ENCODE assay signal across 24 cellular contexts in the genomic region with DNA sequence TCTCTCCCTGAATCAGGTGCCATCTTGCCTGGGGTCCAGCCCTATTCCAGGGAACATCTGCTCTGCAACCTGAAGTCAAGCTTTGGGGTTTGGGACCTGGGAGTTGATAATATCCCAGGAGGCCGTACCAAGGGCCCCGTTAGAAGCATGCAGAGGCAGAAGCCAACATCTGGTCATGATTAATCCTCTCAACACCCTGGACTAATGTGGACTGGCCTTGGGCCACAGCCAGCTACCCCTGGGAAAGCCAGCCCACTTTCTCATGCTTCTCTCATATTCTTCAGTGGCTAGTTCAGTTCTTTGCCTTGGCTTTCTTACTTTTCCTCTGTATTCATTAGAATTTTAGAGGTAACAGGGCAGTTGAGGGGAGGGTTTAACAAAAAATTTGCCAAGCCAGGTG.
"Had no signal": no experiment of that assay in that cellular context is flagged by ENCODE, and none has a peak within 500 bp of the region (broad histone marks: within the 10 kb centered on the region; RNA-seq: fewer than 3 reads in every experiment).

No MANE protein-coding gene starts in this region.

- DNase-seq: activated CD8-positive, alpha-beta memory T cell treated with anti-CD3 and anti-CD28 coated beads for 24 hours; activated CD8-positive, alpha-beta memory T cell treated with anti-CD3 and anti-CD28 coated beads, Interleukin-2, amount 50 U/mL, for 4 hours; activated T-cell treated with anti-CD3 and anti-CD28 coated beads, Interleukin-2, amount 50 U/mL, for 24 hours; aorta; caudate nucleus; dorsolateral prefrontal cortex; effector memory CD8-positive, alpha-beta T cell; foreskin keratinocyte; immature natural killer cell; nucleus accumbens; right lobe of liver; stimulated activated CD4-positive, alpha-beta T cell treated with anti-CD3 and anti-CD28 coated beads, Interleukin-2, amount 100 ng/mL, for 48 hours; stimulated activated naive CD4-positive, alpha-beta T cell treated with Interleukin-2 at 50 U/mL for 16 hours; T1000 had no signal

- ATAC-seq: activated naive CD4-positive, alpha-beta T cell treated with anti-CD3 and anti-CD28 coated beads, Interleukin-2, amount 50 U/mL, for 72 hours; activated T-helper 17 cell treated with anti-CD3 and anti-CD28 coated beads, Interleukin-2, amount 50 U/mL, for 72 hours; effector memory CD8-positive, alpha-beta T cell; esophagus mucosa; foreskin keratinocyte; right lobe of liver; WTC11 had no signal

- H3K4me3 ChIP-seq: dorsolateral prefrontal cortex, hepatocyte, right lobe of liver, thoracic aorta, vagina had no signal

- H3K36me3 ChIP-seq: right lobe of liver, thoracic aorta, vagina had no signal

- H3K27ac Mint-ChIP-seq: activated naive CD4-positive, alpha-beta T cell treated with anti-CD3 and anti-CD28 coated beads, Interleukin-2, amount 50 U/mL, for 72 hours; activated T-cell treated with anti-CD3 and anti-CD28 coated beads, Interleukin-2, amount 50 U/mL, for 24 hours; activated T-helper 17 cell treated with anti-CD3 and anti-CD28 coated beads, Interleukin-2, amount 50 U/mL, for 72 hours; effector memory CD8-positive, alpha-beta T cell; immature natural killer cell; type B pancreatic cell; WTC11 had no signal

- H3K27ac ChIP-seq: dorsolateral prefrontal cortex, foreskin keratinocyte, hepatocyte, parathyroid adenoma, right lobe of liver, thoracic aorta, vagina had no signal

- H3K4me3 Mint-ChIP-seq: activated T-cell treated with anti-CD3 and anti-CD28 coated beads, Interleukin-2, amount 50 U/mL, for 24 hours; activated T-helper 17 cell treated with anti-CD3 and anti-CD28 coated beads, Interleukin-2, amount 50 U/mL, for 72 hours; brain; effector memory CD8-positive, alpha-beta T cell; immature natural killer cell; type B pancreatic cell; WTC11 had no signal

- H3K9ac ChIP-seq: parathyroid adenoma had no signal

- H3K27me3 Mint-ChIP-seq: activated T-cell treated with anti-CD3 and anti-CD28 coated beads, Interleukin-2, amount 50 U/mL, for 24 hours; activated T-helper 17 cell treated with anti-CD3 and anti-CD28 coated beads, Interleukin-2, amount 50 U/mL, for 72 hours; brain; effector memory CD8-positive, alpha-beta T cell; type B pancreatic cell had no signal

- H3K4me1 ChIP-seq: foreskin keratinocyte, parathyroid adenoma, right lobe of liver, vagina had no signal

- H3K4me2 ChIP-seq: hepatocyte had no signal

- H3K4me1 Mint-ChIP-seq: immature natural killer cell had no signal

- H3K36me3 Mint-ChIP-seq: activated naive CD4-positive, alpha-beta T cell treated with anti-CD3 and anti-CD28 coated beads, Interleukin-2, amount 50 U/mL, for 72 hours; brain; immature natural killer cell; WTC11 had no signal

- H3K79me2 ChIP-seq: hepatocyte, parathyroid adenoma had no signal

- H3K27me3 ChIP-seq: dorsolateral prefrontal cortex, foreskin keratinocyte, hepatocyte, right lobe of liver, vagina had no signal

- H3K9me3 Mint-ChIP-seq: activated T-cell treated with anti-CD3 and anti-CD28 coated beads, Interleukin-2, amount 50 U/mL, for 24 hours; type B pancreatic cell had no signal
